11 cellular contexts compared by ENCODE assay signal in genomic region chr5:126384985-126385384, GRCh38. TPM values are rescaled to one million over a fixed set of nuclear protein-coding genes. Genes with fewer than 3 reads are reported as not detected.
DNase-seq lines count a peak whose midpoint lies in the region; ATAC-seq and TF ChIP-seq lines count a peak whose summit lies in the region.
"Had no signal": no experiment of that assay in that cellular context is flagged by ENCODE, and none has a peak within 500 bp of the region (broad histone marks: within the 10 kb centered on the region; RNA-seq: fewer than 3 reads in every experiment).

No MANE protein-coding gene starts in this region.

- TF ChIP-seq CTCF in HFFc6 (IDR thresholded peaks at IDR 0.05) (no peak), left ventricle myocardium inferior (IDR thresholded peaks at IDR 0.05; ENCODE audit: borderline replicate concordance) (no peak), thoracic aorta (IDR thresholded peaks at IDR 0.05) (no peak)

- H3K27ac Mint-ChIP-seq in HFFc6 = peak overlapping the region; percentile 91
- H3K27ac Mint-ChIP-seq: activated naive CD8-positive, alpha-beta T cell treated with anti-CD3 and anti-CD28 coated beads, Interleukin-2, amount 10 ng/mL, durations not matched to agents 7 days and 5 days had no signal

- intact Hi-C loops in left ventricle myocardium inferior (cut with micrococcal nuclease) = no loop called here

- H3K36me3 ChIP-seq in left ventricle myocardium inferior = no peaks in the 10 kb centered on the region
- no peaks in the 10 kb centered on the region for H3K36me3 ChIP-seq in thoracic aorta
- H3K36me3 ChIP-seq: neutrophil had no signal

- H3K9me3 ChIP-seq in left ventricle myocardium inferior (replicated peaks) (peaks cover 22% of the 10 kb centered on the region), thoracic aorta (no peaks in the 10 kb centered on the region)
- H3K9me3 ChIP-seq: neutrophil had no signal

- DNase-seq in HFFc6 = peak; percentile 82
- peak; percentile 82 for DNase-seq in astrocyte of the hippocampus (ENCODE audit: low read depth, low spot score)
- DNase-seq in left ventricle myocardium inferior = no peak
- no peak for DNase-seq in thoracic aorta (ENCODE audit: low spot score)
- no peak for DNase-seq in SHP77 treated with DMSO at 0.1 percent for 48 hours (lab: John Stamatoyannopoulos, UW)
- DNase-seq in NCI-H526 (lab: John Stamatoyannopoulos, UW) = no peak
- no peak for DNase-seq in midbrain (lab: John Stamatoyannopoulos, UW)
- no peak for DNase-seq in mucosa of gallbladder (ENCODE audit: low spot score)
- DNase-seq: activated naive CD8-positive, alpha-beta T cell treated with anti-CD3 and anti-CD28 coated beads, Interleukin-2, amount 10 ng/mL, durations not matched to agents 7 days and 5 days; glutamatergic neuron had no signal

- H3K36me3 Mint-ChIP-seq in HFFc6 (ENCODE audit: low read depth) = peaks cover 28% of the 10 kb centered on the region
- H3K36me3 Mint-ChIP-seq: activated naive CD8-positive, alpha-beta T cell treated with anti-CD3 and anti-CD28 coated beads, Interleukin-2, amount 10 ng/mL, durations not matched to agents 7 days and 5 days had no signal

- no peaks in the 10 kb centered on the region for H3K27me3 ChIP-seq in left ventricle myocardium inferior (ENCODE audit: low read depth)
- no peaks in the 10 kb centered on the region for H3K27me3 ChIP-seq in thoracic aorta (replicated peaks; ENCODE audit: insufficient read depth)
- H3K27me3 ChIP-seq: neutrophil had no signal

- H3K27ac ChIP-seq in left ventricle myocardium inferior (replicated peaks) (peak overlapping the region; percentile 56), thoracic aorta (peak overlapping the region; percentile 79 to 90)
- H3K27ac ChIP-seq: neutrophil had no signal

- H3K4me3 Mint-ChIP-seq in HFFc6 = peak overlapping the region; percentile 57
- H3K4me3 Mint-ChIP-seq: activated naive CD8-positive, alpha-beta T cell treated with anti-CD3 and anti-CD28 coated beads, Interleukin-2, amount 10 ng/mL, durations not matched to agents 7 days and 5 days had no signal

- ATAC-seq in thoracic aorta (ENCODE audit: insufficient number of reproducible peaks, low FRiP score, low read depth) = peak; percentile 81

- peaks cover 19% of the 10 kb centered on the region for H3K4me1 ChIP-seq in left ventricle myocardium inferior
- H3K4me1 ChIP-seq in thoracic aorta (ENCODE audit: control insufficient read depth in 1 of 2, low read depth in 2 of 2) = peaks cover 36 to 55% of the 10 kb centered on the region in 2 donors

- peaks cover 29% of the 10 kb centered on the region for H3K9me3 Mint-ChIP-seq in HFFc6

- no peaks in the 10 kb centered on the region for H3K27me3 Mint-ChIP-seq in HFFc6 (ENCODE audit: insufficient read depth)
- H3K27me3 Mint-ChIP-seq: activated naive CD8-positive, alpha-beta T cell treated with anti-CD3 and anti-CD28 coated beads, Interleukin-2, amount 10 ng/mL, durations not matched to agents 7 days and 5 days had no signal

- H3K4me3 ChIP-seq in left ventricle myocardium inferior = no peak overlapping the region
- H3K4me3 ChIP-seq in thoracic aorta = no peak overlapping the region

- H3K4me1 Mint-ChIP-seq in HFFc6 (ENCODE audit: low read depth) = peaks cover 55% of the 10 kb centered on the region
- H3K4me1 Mint-ChIP-seq: activated naive CD8-positive, alpha-beta T cell treated with anti-CD3 and anti-CD28 coated beads, Interleukin-2, amount 10 ng/mL, durations not matched to agents 7 days and 5 days had no signal

RNA-seq across cellular contexts. Expression of gene GRAMD2B, which starts 38.2 kb away (rescaled TPM):
- total RNA-seq in HFFc6 (2021; fragmentation: NEBNext Ultra II Directional; extraction: Animal tissue kit (Norgen Biotek cat#: 25700)) = 100 to 1,000 TPM in 2 of 6 experiments, 10 to 100 TPM in 4; 69.2 to 154 (median 80.5) TPM
- total RNA-seq in left ventricle myocardium inferior (24.6 TPM), thoracic aorta (10 to 100 TPM; 59.3 to 79.5 TPM), mucosa of gallbladder (18.8 TPM)

Comparison
In these comparisons a context has a peak if more than half of its experiments do, and no peak if none do; other contexts are left out.
1. DNase-seq: peak in HFFc6 (single experiment) and astrocyte of the hippocampus (single experiment); none in left ventricle myocardium inferior (single experiment), thoracic aorta (single experiment), SHP77 treated with DMSO at 0.1 percent for 48 hours (single experiment), NCI-H526 (0 of 2), midbrain (single experiment) and mucosa of gallbladder (single experiment).